In the genomic region with DNA sequence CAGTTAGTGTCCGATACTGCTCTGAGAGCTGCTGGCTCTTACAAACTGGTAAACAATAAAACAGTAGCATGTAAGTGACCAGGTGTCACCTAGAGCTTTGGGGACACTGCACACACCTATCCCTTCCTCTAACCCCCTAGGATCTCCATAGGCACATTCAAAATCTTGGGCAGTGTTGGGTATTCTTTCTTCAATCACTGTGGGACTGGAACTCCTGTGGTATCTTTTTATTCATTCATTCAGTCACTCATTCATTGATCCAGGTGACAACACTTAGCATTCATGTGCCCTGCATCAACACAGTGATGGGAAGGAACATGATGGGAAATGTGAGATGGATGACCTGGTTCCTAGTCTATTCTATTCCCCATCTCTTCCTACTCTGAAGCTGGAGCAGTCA, we compare ENCODE assay signal across 30 cellular contexts.
DNase-seq lines count a peak whose midpoint lies in the region; ATAC-seq, FAIRE-seq and TF ChIP-seq lines count a peak whose summit lies in the region.
"Had no signal": no experiment of that assay in that cellular context is flagged by ENCODE, and none has a peak within 500 bp of the region (broad histone marks: within the 10 kb centered on the region; RNA-seq: fewer than 3 reads in every experiment).

No MANE protein-coding gene starts in this region.

- no peak for TF ChIP-seq EP300 in GM12878 (IDR thresholded peaks at IDR 0.05; ENCODE audit: borderline replicate concordance in 1 of 2, control insufficient read depth in 1 of 2, low read depth in 2 of 2, low read length in 2 of 2)
- no peak for TF ChIP-seq EP300 in esophagus muscularis mucosa (IDR thresholded peaks at IDR 0.05)
- no peak for TF ChIP-seq EP300 in SK-N-SH (IDR thresholded peaks at IDR 0.05; ENCODE audit: borderline replicate concordance in 1 of 2, low read depth in 1 of 2, low read length in 1 of 2)

- no peaks in the 10 kb centered on the region for H3K9me2 ChIP-seq in SK-N-SH

- CTCF ChIA-PET in GM12878 (lab: Yijun Ruan, JAX) (interaction anchor here (0.8 to 14.5 kb wide), 20 partner anchors 9 to 733 kb away, joined by 3 to 379 read pairs (median 6); a partner anchor contains a TSS), SK-N-SH (lab: Yijun Ruan, JAX) (interaction anchor here (0.8 to 13.9 kb wide), 10 partner anchors 13 to 1112 kb away, joined by 3 to 323 read pairs (median 6); a partner anchor contains a TSS)

- 100% methylated on average over 1 of the region's 1 CpG for WGBS in GM12878 (ENCODE audit: insufficient coverage, insufficient replicate concordance, low lambda C conversion rate, missing lambda C conversion rate)
- WGBS in esophagus muscularis mucosa = 100% methylated on average over 1 of the region's 1 CpG
- WGBS in SK-N-SH (ENCODE audit: low lambda C conversion rate) = 89% methylated on average over 1 of the region's 1 CpG

- H3K9me3 ChIP-seq in GM12878 (replicated peaks; ENCODE audit: control insufficient read depth, insufficient read depth, low read length) (no peaks in the 10 kb centered on the region), esophagus muscularis mucosa (no peaks in the 10 kb centered on the region), SK-N-SH (no peaks in the 10 kb centered on the region)
- H3K9me3 ChIP-seq: A549; BE2C; BLaER1; BLaER1 treated with 17β-estradiol and CSF1 and Interleukin-3, amounts not matched to agents 10 nM and 100 nM; Caco-2 had no signal

- H3K27me3 ChIP-seq in GM12878 (replicated peaks in 1 of 2; ENCODE audit: control insufficient read depth in 2 of 2, insufficient read depth in 2 of 2, low read length in 1 of 2) (no peaks in the 10 kb centered on the region), esophagus muscularis mucosa (no peaks in the 10 kb centered on the region), SK-N-SH (ENCODE audit: insufficient read depth) (no peaks in the 10 kb centered on the region)
- H3K27me3 ChIP-seq: BE2C; BLaER1; BLaER1 treated with 17β-estradiol and CSF1 and Interleukin-3, amounts not matched to agents 10 nM and 100 nM had no signal

- H3K4me3 ChIP-seq in GM12878 = no peak overlapping the region
- H3K4me3 ChIP-seq in esophagus muscularis mucosa = no peak overlapping the region
- H3K4me3 ChIP-seq in SK-N-SH (ENCODE audit: low read depth in 2 of 2, low read length in 1 of 2) = no peak overlapping the region
- H3K4me3 ChIP-seq: A549; BLaER1; BLaER1 treated with 17β-estradiol and CSF1 and Interleukin-3, amounts not matched to agents 10 nM and 100 nM had no signal

- POLR2A ChIA-PET in GM12878 (lab: Charles Lee) (interaction anchor here (1.4 to 14.7 kb wide), 6 partner anchors 8 to 61 kb away, joined by 4 to 224 read pairs (median 8); no protein-coding TSS in a partner anchor), SK-N-SH (lab: Yijun Ruan, JAX) (no interaction called here)

- H2AFZ ChIP-seq in GM12878 (ENCODE audit: control insufficient read depth, low read depth, low read length) = no peak overlapping the region
- no peak overlapping the region for H2AFZ ChIP-seq in SK-N-SH (ENCODE audit: low read depth)

- H3K79me2 ChIP-seq in GM12878 (ENCODE audit: control insufficient read depth, insufficient read depth, low read length) = no peaks in the 10 kb centered on the region
- no peaks in the 10 kb centered on the region for H3K79me2 ChIP-seq in SK-N-SH (ENCODE audit: insufficient read depth)

- H3K36me3 ChIP-seq in GM12878 (ENCODE audit: control insufficient read depth in 2 of 2, insufficient read depth in 2 of 2, low read length in 1 of 2) = no peaks in the 10 kb centered on the region
- no peaks in the 10 kb centered on the region for H3K36me3 ChIP-seq in esophagus muscularis mucosa
- no peaks in the 10 kb centered on the region for H3K36me3 ChIP-seq in SK-N-SH (replicated peaks in 1 of 2; ENCODE audit: control insufficient read depth in 1 of 2, insufficient read depth in 2 of 2, low read length in 1 of 2)
- H3K36me3 ChIP-seq: BE2C; BLaER1; BLaER1 treated with 17β-estradiol and CSF1 and Interleukin-3, amounts not matched to agents 10 nM and 100 nM had no signal

- H3K4me2 ChIP-seq in GM12878 (ENCODE audit: control insufficient read depth, insufficient read depth) = no peak overlapping the region
- no peak overlapping the region for H3K4me2 ChIP-seq in SK-N-SH
- H3K4me2 ChIP-seq: A549; BLaER1; BLaER1 treated with 17β-estradiol and CSF1 and Interleukin-3, amounts not matched to agents 10 nM and 100 nM had no signal

- RAD21 ChIA-PET in GM12878 (lab: Charles Lee; ENCODE audit: unreplicated experiment) = interaction anchor here (0.8 to 16.6 kb wide), 15 partner anchors 9 to 732 kb away, joined by 3 to 415 read pairs (median 13); a partner anchor contains a TSS

- H3K27ac ChIP-seq in GM12878 (ENCODE audit: control insufficient read depth, insufficient read depth) (no peak overlapping the region), esophagus muscularis mucosa (replicated peaks in 1 of 4) (no peak overlapping the region), SK-N-SH (ENCODE audit: low read depth in 2 of 2, low read length in 1 of 2) (no peak overlapping the region)
- H3K27ac ChIP-seq: 22Rv1; A549; BLaER1; BLaER1 treated with 17β-estradiol and CSF1 and Interleukin-3, amounts not matched to agents 10 nM and 100 nM; C4-2B had no signal

- TF ChIP-seq POLR2A in GM12878 (IDR thresholded peaks at IDR 0.05; ENCODE audit: low read depth, low read length) (no peak), esophagus muscularis mucosa (IDR thresholded peaks at IDR 0.05; ENCODE audit: low read depth) (no peak)

- intact Hi-C loops in GM12878 (cut with micrococcal nuclease; ENCODE audit: unreplicated experiment) (loop anchor here (5.0 to 10.0 kb wide), 3 partner anchors 90 to 1252 kb away; no protein-coding TSS in a partner anchor), esophagus muscularis mucosa (cut with DNase I) (loop anchor here (5.0 kb wide), 1 partner anchor 260 kb away; no protein-coding TSS in a partner anchor)

- SMC1A ChIA-PET in GM12878 (lab: Charles Lee; ENCODE audit: uncharacterized antibody, unreplicated experiment) = interaction anchor here (0.6 to 26.8 kb wide), 21 partner anchors 9 to 381 kb away, joined by 3 to 683 read pairs (median 8); no protein-coding TSS in a partner anchor

- no peak for FAIRE-seq in GM12878 (lab: Jason Lieb, UNC)
- FAIRE-seq: A204.1, A549 had no signal

- TF ChIP-seq CTCF in GM12878 (IDR thresholded peaks at IDR 0.05 in 2 of 3, conservative IDR thresholded peaks at IDR 0.05 in 1 of 3; ENCODE audit: control insufficient read depth in 2 of 3, extremely low read depth in 1 of 3, insufficient read depth in 1 of 3, low read depth in 3 of 3, low read length in 3 of 3) = no peak
- TF ChIP-seq CTCF in esophagus muscularis mucosa (IDR thresholded peaks at IDR 0.05) = no peak
- no peak for TF ChIP-seq CTCF in SK-N-SH (IDR thresholded peaks at IDR 0.05)

- H3K9ac ChIP-seq in GM12878 (ENCODE audit: control insufficient read depth, insufficient read depth, low read length) (no peak overlapping the region), SK-N-SH (no peak overlapping the region)
- H3K9ac ChIP-seq: BLaER1; BLaER1 treated with 17β-estradiol and CSF1 and Interleukin-3, amounts not matched to agents 10 nM and 100 nM had no signal

- no peak for DNase-seq in GM12878 (ENCODE audit: low read depth, low spot score)
- peak; percentile 60 for DNase-seq in esophagus muscularis mucosa (ENCODE audit: extremely low spot score)
- DNase-seq in SK-N-SH = no peak
- DNase-seq: 8988T; ACHN; AML-193; BE2C; C1 segment of cervical spinal cord; Caco-2; Calu3; CD4-positive, alpha-beta memory T cell; CD4-positive, alpha-beta T cell; CD4-positive, CD25-positive, alpha-beta regulatory T cell; CD8-positive, alpha-beta memory T cell; CD8-positive, alpha-beta T cell; COR-L47; DMS 273 treated with DMSO at 0.1 percent for 48 hours; DMS153; DMS53; DMS79; DMS79 treated with DMSO at 0.1 percent for 48 hours; DND-41; EL had no signal

- no peaks in the 10 kb centered on the region for H3F3A ChIP-seq in SK-N-SH (replicated peaks; ENCODE audit: insufficient read depth)

- ATAC-seq in GM12878 (no peak), GM18861 (IDR thresholded peaks at IDR 0.05; ENCODE audit: unreplicated experiment) (no peak)
- ATAC-seq: A549; CD8-positive, alpha-beta T cell had no signal

- BruUV-seq in GM12878 (replicated peaks; lab: Mats Ljungman, UMichigan) = no TSS peak

- H4K20me1 ChIP-seq in GM12878 (ENCODE audit: control insufficient read depth, insufficient read depth) (no peaks in the 10 kb centered on the region), SK-N-SH (ENCODE audit: insufficient read depth) (no peaks in the 10 kb centered on the region)
- H4K20me1 ChIP-seq: BLaER1; BLaER1 treated with 17β-estradiol and CSF1 and Interleukin-3, amounts not matched to agents 10 nM and 100 nM had no signal

- TF ChIP-seq RAD21 in GM12878 (IDR thresholded peaks at IDR 0.05; ENCODE audit: insufficient read depth, low read depth, low read length) (no peak), SK-N-SH (IDR thresholded peaks at IDR 0.05; ENCODE audit: low read length) (no peak)

- no peaks in the 10 kb centered on the region for H3K4me1 ChIP-seq in GM12878 (ENCODE audit: control insufficient read depth, insufficient read depth, low read length)
- H3K4me1 ChIP-seq in esophagus muscularis mucosa = no peaks in the 10 kb centered on the region
- H3K4me1 ChIP-seq in SK-N-SH (ENCODE audit: control insufficient read depth in 1 of 2, insufficient read depth in 2 of 2, low read depth in 1 of 2, low read length in 1 of 2) = no peaks in the 10 kb centered on the region; a peak in 1 of 4 replicates
- H3K4me1 ChIP-seq: BE2C; BLaER1; BLaER1 treated with 17β-estradiol and CSF1 and Interleukin-3, amounts not matched to agents 10 nM and 100 nM; Caco-2 had no signal

- in situ Hi-C loops in GM12878 (cut with MboI) = loop anchor here (5.0 kb wide), 1 partner anchor 250 kb away; no protein-coding TSS in a partner anchor

TF ChIP-seq in SK-N-SH, 30 proteins besides CTCF, POLR2A, EP300 and RAD21 (continues in another document):
- TF ChIP-seq SMC3 (IDR thresholded peaks at IDR 0.05; ENCODE audit: low read depth, low read length) = no peak
- TF ChIP-seq POLR2AphosphoS5 (IDR thresholded peaks at IDR 0.05; ENCODE audit: low read depth, low read length) = no peak
- TF ChIP-seq TCF12 (IDR thresholded peaks at IDR 0.05) = no peak
- TF ChIP-seq FOXM1 (IDR thresholded peaks at IDR 0.05; ENCODE audit: low read depth) = no peak
- TF ChIP-seq, protein P1, sequence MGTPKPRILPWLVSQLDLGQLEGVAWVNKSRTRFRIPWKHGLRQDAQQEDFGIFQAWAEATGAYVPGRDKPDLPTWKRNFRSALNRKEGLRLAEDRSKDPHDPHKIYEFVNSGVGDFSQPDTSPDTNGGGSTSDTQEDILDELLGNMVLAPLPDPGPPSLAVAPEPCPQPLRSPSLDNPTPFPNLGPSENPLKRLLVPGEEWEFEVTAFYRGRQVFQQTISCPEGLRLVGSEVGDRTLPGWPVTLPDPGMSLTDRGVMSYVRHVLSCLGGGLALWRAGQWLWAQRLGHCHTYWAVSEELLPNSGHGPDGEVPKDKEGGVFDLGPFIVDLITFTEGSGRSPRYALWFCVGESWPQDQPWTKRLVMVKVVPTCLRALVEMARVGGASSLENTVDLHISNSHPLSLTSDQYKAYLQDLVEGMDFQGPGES (IDR thresholded peaks at IDR 0.05; ENCODE audit: low read depth, low read length) = no peak
